8 cellular contexts compared by ENCODE assay signal in genomic region chr17:32143525-32143865, GRCh38. TPM values are rescaled to one million over a fixed set of nuclear protein-coding genes. Genes with fewer than 3 reads are reported as not detected.
DNase-seq lines count a peak whose midpoint lies in the region; ATAC-seq and TF ChIP-seq lines count a peak whose summit lies in the region.

No MANE protein-coding gene starts in this region.

- no peak for TF ChIP-seq CTCF in MCF 10A (IDR thresholded peaks at IDR 0.05; ENCODE audit: unreplicated experiment)

- CTCF ChIA-PET in MCF 10A (lab: Yijun Ruan, JAX): interaction anchor here (0.7 kb wide), 1 partner anchor 145 kb away, joined by 3 read pairs; no protein-coding TSS in a partner anchor

- peak overlapping the region; percentile 90 for H2AFZ ChIP-seq in ACC112 (ENCODE audit: low read length, unreplicated experiment)

- peak overlapping the region; percentile 94 for H3K4me3 ChIP-seq in ACC112 (ENCODE audit: low read depth, low read length)
- H3K4me3 ChIP-seq in mucosa of stomach (ENCODE audit: low read length): no peak overlapping the region

- H3K4me1 Mint-ChIP-seq in IgD-negative memory B cell (peaks cover 20 to 30% (median 20%) of the 10 kb centered on the region in 3 donors), MCF 10A (ENCODE audit: insufficient read depth, unreplicated experiment) (peaks cover 13% of the 10 kb centered on the region)

- peaks cover 2% of the 10 kb centered on the region for H3K36me3 Mint-ChIP-seq in IgD-negative memory B cell
- peaks cover 4% of the 10 kb centered on the region for H3K36me3 Mint-ChIP-seq in MCF 10A (ENCODE audit: insufficient read depth, unreplicated experiment)

- peaks cover 32% of the 10 kb centered on the region for H3K79me2 ChIP-seq in ACC112 (ENCODE audit: control insufficient read depth, insufficient read depth, low read length, unreplicated experiment)

- H3K9me3 Mint-ChIP-seq in IgD-negative memory B cell: no peaks in the 10 kb centered on the region
- no peaks in the 10 kb centered on the region for H3K9me3 Mint-ChIP-seq in MCF 10A (ENCODE audit: unreplicated experiment)

- intact Hi-C loops in MCF 10A (cut with micrococcal nuclease): no loop called here

- POLR2A ChIA-PET in MCF 10A (lab: Yijun Ruan, JAX): interaction anchor here (0.6 to 3.9 kb wide), 10 partner anchors 9 to 1945 kb away, joined by 3 to 40 read pairs (median 4); partner anchors contain the start of genes LRRC37B and UTP6

- peak overlapping the region; percentile 93 to 99 (median 97) for H3K4me3 Mint-ChIP-seq in IgD-negative memory B cell
- H3K4me3 Mint-ChIP-seq in MCF 10A (ENCODE audit: unreplicated experiment): peak overlapping the region; percentile 96

- TSS peak; percentile 38 for BruUV-seq in MCF 10A (replicated peaks; lab: Mats Ljungman, UMichigan)

- no peaks in the 10 kb centered on the region for H3K9me3 ChIP-seq in mucosa of stomach (ENCODE audit: control insufficient read depth, low read length)

- peak overlapping the region; percentile 9; the same call in 1 of the 2 replicates for H3K27ac ChIP-seq in ACC112 (ENCODE audit: low read depth, low read length)

- H3K27ac Mint-ChIP-seq in IgD-negative memory B cell: peak overlapping the region in 2 of 3 donors; percentile 87 to 97
- no peak overlapping the region for H3K27ac Mint-ChIP-seq in MCF 10A (ENCODE audit: low read depth, unreplicated experiment)

- DNase-seq in MCF 10A (ENCODE audit: unreplicated experiment): no peak
- DNase-seq in iPS-NIHi7 (ENCODE audit: extremely low spot score): no peak
- DNase-seq in NCI-H2227 (lab: John Stamatoyannopoulos, UW; ENCODE audit: unreplicated experiment): no peak

- H3K9ac ChIP-seq in mucosa of stomach (ENCODE audit: low read length): peak overlapping the region; percentile 89

- H3K4me1 ChIP-seq in ACC112 (ENCODE audit: control insufficient read depth, insufficient read depth, low read length, unreplicated experiment): peaks cover 7% of the 10 kb centered on the region
- H3K4me1 ChIP-seq in mucosa of stomach (ENCODE audit: control insufficient read depth, insufficient read depth, low read length): peaks cover 9% of the 10 kb centered on the region

- H3K27me3 ChIP-seq in ACC112 (ENCODE audit: insufficient read depth, low read length) (no peaks in the 10 kb centered on the region), mucosa of stomach (ENCODE audit: control insufficient read depth, insufficient read depth, low read length) (no peaks in the 10 kb centered on the region)

- ATAC-seq in GM19455 (IDR thresholded peaks at IDR 0.05; ENCODE audit: unreplicated experiment): no peak
- ATAC-seq in GM19452 (IDR thresholded peaks at IDR 0.05; ENCODE audit: unreplicated experiment): no peak

- H3K36me3 ChIP-seq in ACC112 (ENCODE audit: insufficient read depth, low read length): no peaks in the 10 kb centered on the region
- no peaks in the 10 kb centered on the region for H3K36me3 ChIP-seq in mucosa of stomach (ENCODE audit: control insufficient read depth, insufficient read depth, low read length)

- H3K27me3 Mint-ChIP-seq in IgD-negative memory B cell: no peaks in the 10 kb centered on the region
- no peaks in the 10 kb centered on the region for H3K27me3 Mint-ChIP-seq in MCF 10A (ENCODE audit: insufficient read depth, unreplicated experiment)

RNA-seq across cellular contexts. Expression of gene RHOT1, which starts 1.2 kb away (rescaled TPM):
- polyA plus RNA-seq in IgD-negative memory B cell: 17.0 TPM
- 19.8 and 21.9 TPM in 2 replicates for total RNA-seq in MCF 10A (2022)
